Comparison of ENCODE assay signal across 8 cellular contexts in genomic region chr1:3623441-3624150, GRCh38. TPM values are rescaled to one million over a fixed set of nuclear protein-coding genes. Genes with fewer than 3 reads are reported as not detected.
DNase-seq lines count a peak whose midpoint lies in the region; ATAC-seq and TF ChIP-seq lines count a peak whose summit lies in the region.

No MANE protein-coding gene starts in this region.

- H2AFZ ChIP-seq in Loucy (ENCODE audit: low read length), result no peak overlapping the region

- CTCF ChIA-PET in AG04450 (lab: Charles Lee), result interaction anchor here (0.9 to 6.4 kb wide), 2 partner anchors 35 to 171 kb away, joined by 4 to 64 read pairs; no protein-coding TSS in a partner anchor

- H3K9ac ChIP-seq in Loucy (ENCODE audit: low read depth, low read length, poor library complexity, severe bottlenecking), result peak overlapping the region; percentile 71
- peak overlapping the region; percentile 55 to 61 for H3K9ac ChIP-seq in duodenal mucosa (ENCODE audit: low read depth in 1 of 2, low read length in 2 of 2)

- TF ChIP-seq CTCF in AG04450 (IDR thresholded peaks at IDR 0.05; ENCODE audit: low read depth, low read length), result no peak
- no peak for TF ChIP-seq CTCF in Loucy (conservative IDR thresholded peaks at IDR 0.05; ENCODE audit: low read length)

- H3K79me2 ChIP-seq in Loucy (ENCODE audit: insufficient read depth, low read length), result peaks cover 9% of the 10 kb centered on the region; the same call in 1 of the 2 replicates

- H3K27me3 ChIP-seq in AG04450 (ENCODE audit: control insufficient read depth, insufficient read depth, low read length) (no peaks in the 10 kb centered on the region), Loucy (ENCODE audit: insufficient read depth, low read length, poor library complexity, severe bottlenecking) (no peaks in the 10 kb centered on the region), duodenal mucosa (ENCODE audit: control insufficient read depth in 1 of 2, insufficient read depth in 2 of 2, low read length in 2 of 2) (no peaks in the 10 kb centered on the region)

- DNase-seq in AG04450 (ENCODE audit: low read depth, low spot score) (no peak), naive B cell (no peak), DMS53 (lab: John Stamatoyannopoulos, UW) (no peak), C1 segment of cervical spinal cord (lab: John Stamatoyannopoulos, UW) (no peak), SK-N-DZ (ENCODE audit: low spot score) (no peak)

- no peaks in the 10 kb centered on the region for H3K27me3 Mint-ChIP-seq in naive B cell

- peak overlapping the region; percentile 100 for H3K4me2 ChIP-seq in Loucy (ENCODE audit: low read depth, low read length, poor library complexity, severe bottlenecking)

- no peaks in the 10 kb centered on the region; the same call in 1 of the 2 replicates for H3K36me3 ChIP-seq in Loucy (ENCODE audit: insufficient read depth, low read length)
- peaks cover 13 to 15% of the 10 kb centered on the region in 2 donors for H3K36me3 ChIP-seq in duodenal mucosa (ENCODE audit: control insufficient read depth in 1 of 2, insufficient read depth in 2 of 2, low read length in 2 of 2)

- no peak for ATAC-seq in naive B cell (ENCODE audit: low read depth in 2 of 2)
- no peak for ATAC-seq in HG02981 (IDR thresholded peaks at IDR 0.05; ENCODE audit: unreplicated experiment)

- H3K9me3 Mint-ChIP-seq in naive B cell, result no peaks in the 10 kb centered on the region

- peak overlapping the region; percentile 94 to 100 (median 98) for H3K4me3 Mint-ChIP-seq in naive B cell

- peaks cover 0 to 7% of the 10 kb centered on the region in 2 donors for H3K36me3 Mint-ChIP-seq in naive B cell

- no peaks in the 10 kb centered on the region for H3F3A ChIP-seq in Loucy (ENCODE audit: low read depth)

- H3K9me2 ChIP-seq in Loucy (replicated peaks; ENCODE audit: low read depth, low read length), result no peaks in the 10 kb centered on the region

- no peak overlapping the region for H3K27ac ChIP-seq in AG04450 (ENCODE audit: low read depth, low read length)
- H3K27ac ChIP-seq in duodenal mucosa (ENCODE audit: low read depth, low read length), result no peak overlapping the region

- no peaks in the 10 kb centered on the region for H4K20me1 ChIP-seq in Loucy (ENCODE audit: insufficient read depth, low read length, poor library complexity, severe bottlenecking)

- H3K4me3 ChIP-seq in AG04450 (ENCODE audit: low read depth, low read length), result peak overlapping the region; percentile 88
- H3K4me3 ChIP-seq in Loucy (ENCODE audit: low read length, poor library complexity, severe bottlenecking), result peak overlapping the region; percentile 93
- peak overlapping the region; percentile 78 to 95 for H3K4me3 ChIP-seq in duodenal mucosa (ENCODE audit: low read depth in 1 of 2, low read length in 2 of 2)

- H3K4me1 ChIP-seq in Loucy (ENCODE audit: insufficient read depth, low read length, poor library complexity, severe bottlenecking), result peaks cover 18% of the 10 kb centered on the region
- peaks cover 24 to 31% of the 10 kb centered on the region in 2 donors for H3K4me1 ChIP-seq in duodenal mucosa (ENCODE audit: control insufficient read depth in 1 of 2, insufficient read depth in 2 of 2, low read length in 2 of 2)

- peak overlapping the region in 5 of 6 donors; percentile 58 to 98 (median 81) for H3K27ac Mint-ChIP-seq in naive B cell

- no peaks in the 10 kb centered on the region; the same call in 1 of the 2 replicates for H3K9me3 ChIP-seq in AG04450 (ENCODE audit: control insufficient read depth, insufficient read depth, low read length)
- no peaks in the 10 kb centered on the region for H3K9me3 ChIP-seq in Loucy (ENCODE audit: insufficient read depth, low read depth, low read length)
- no peaks in the 10 kb centered on the region for H3K9me3 ChIP-seq in duodenal mucosa (ENCODE audit: control insufficient read depth in 1 of 2, low read length in 2 of 2)

- POLR2A ChIA-PET in AG04450 (lab: Yijun Ruan, JAX), result no interaction called here

- peaks cover 38 to 59% (median 54%) of the 10 kb centered on the region in 3 donors for H3K4me1 Mint-ChIP-seq in naive B cell

RNA-seq across cellular contexts. Expression of gene TPRG1L, which starts 1.2 kb away (rescaled TPM):
- polyA plus RNA-seq in AG04450 (2011; rRNA removed), result 44.2 and 45.1 TPM in 2 replicates
- polyA minus RNA-seq in AG04450 (2011; rRNA and poly(A)+ RNA removed), result 31.8 and 36.2 TPM in 2 replicates
- 10 to 100 TPM; 23.7 to 38.7 (median 35.7) TPM for polyA plus RNA-seq in naive B cell (ENCODE audit: low read depth in 6 of 6)
- polyA plus RNA-seq in SK-N-DZ (2014; cell fraction: cytosol; rRNA removed), result 4.2 and 4.4 TPM in 2 replicates
- 3.7 and 5.0 TPM in 2 replicates for polyA plus RNA-seq in SK-N-DZ (2014; cell fraction: nucleus; rRNA removed)

RNA-seq across cellular contexts. Expression of gene MEGF6, which starts 12.3 kb away (rescaled TPM):
- 0.45 and 0.65 TPM in 2 replicates for polyA plus RNA-seq in AG04450 (2011; rRNA removed)
- 0.22 and 0.23 TPM in 2 replicates for polyA minus RNA-seq in AG04450 (2011; rRNA and poly(A)+ RNA removed)
- polyA plus RNA-seq in naive B cell (ENCODE audit: low read depth in 6 of 6), result 1 to 10 TPM in 5 of 6 donors, not detected in 1; 3.1 to 8.8 (median 4.3) TPM
- polyA plus RNA-seq in SK-N-DZ (2014; cell fraction: cytosol; rRNA removed), result 0.18 and 0.23 TPM in 2 replicates
- polyA plus RNA-seq in SK-N-DZ (2014; cell fraction: nucleus; rRNA removed), result 2.4 and 13.7 TPM in 2 replicates

RNA-seq across cellular contexts. Expression of gene WRAP73, which starts 26.3 kb away (rescaled TPM):
- polyA plus RNA-seq in AG04450 (2011; rRNA removed) (14.1 and 16.7 TPM in 2 replicates), naive B cell (ENCODE audit: low read depth in 6 of 6) (10 to 100 TPM; 23.4 to 58.3 (median 27.7) TPM)
- polyA minus RNA-seq in AG04450 (2011; rRNA and poly(A)+ RNA removed), result 14.6 and 21.1 TPM in 2 replicates
- polyA plus RNA-seq in SK-N-DZ (2014; cell fraction: cytosol; rRNA removed), result 25.0 and 25.1 TPM in 2 replicates
- 63.2 and 86.0 TPM in 2 replicates for polyA plus RNA-seq in SK-N-DZ (2014; cell fraction: nucleus; rRNA removed)

RNA-seq across cellular contexts. Expression of gene TP73, which starts 28.7 kb away (rescaled TPM):
- polyA plus RNA-seq in AG04450 (2011; rRNA removed), result not detected in 2 replicates
- not detected in 2 replicates for polyA minus RNA-seq in AG04450 (2011; rRNA and poly(A)+ RNA removed)
- polyA plus RNA-seq in naive B cell (ENCODE audit: low read depth in 6 of 6), result not detected
- 0.65 and 1.1 TPM in 2 replicates for polyA plus RNA-seq in SK-N-DZ (2014; cell fraction: cytosol; rRNA removed)
- polyA plus RNA-seq in SK-N-DZ (2014; cell fraction: nucleus; rRNA removed), result 1.3 and 3.5 TPM in 2 replicates
